Comparison of ENCODE assay signal across 14 cellular contexts in the genomic region with DNA sequence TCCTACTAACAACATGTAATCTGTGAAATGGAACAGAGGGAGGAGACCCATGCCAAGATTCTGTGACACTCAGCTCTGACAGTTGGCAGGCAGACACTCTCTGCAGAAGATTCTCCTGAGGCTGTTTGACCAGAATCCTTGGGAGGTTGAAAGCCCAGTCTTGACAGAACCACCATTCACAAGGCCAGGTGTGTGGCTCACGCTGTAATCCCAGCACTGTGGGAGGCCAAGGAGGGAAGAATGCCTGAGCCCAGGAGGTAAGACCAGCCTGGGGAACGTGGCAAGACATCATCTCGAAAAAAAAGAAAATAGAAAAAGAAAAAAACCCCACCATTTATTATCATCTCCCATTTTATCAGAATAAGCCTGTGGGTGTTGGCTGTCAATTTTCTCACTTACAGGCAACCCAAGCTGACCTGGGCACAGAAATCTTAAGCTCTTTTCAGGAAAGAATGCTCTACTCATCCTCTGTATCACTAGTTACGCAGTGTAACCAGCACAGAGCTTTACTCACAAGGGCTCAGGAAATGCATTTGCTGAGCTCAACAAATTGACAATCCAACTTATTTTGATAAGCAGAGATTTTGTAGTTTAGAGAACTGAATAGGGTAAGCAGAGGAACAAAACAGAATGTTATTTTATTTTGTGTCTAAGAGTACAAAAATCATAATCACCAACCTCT. TPM values are rescaled to one million over a fixed set of nuclear protein-coding genes. Genes with fewer than 3 reads are reported as not detected.
"Had no signal": no experiment of that assay in that cellular context is flagged by ENCODE, and none has a peak within 500 bp of the region (broad histone marks: within the 10 kb centered on the region; RNA-seq: fewer than 3 reads in every experiment).

No MANE protein-coding gene starts in this region.

RNA-seq across cellular contexts. Expression of gene NBPF4, which starts 16.8 kb away (rescaled TPM):
- total RNA-seq: activated naive CD4-positive, alpha-beta T cell treated with anti-CD3 and anti-CD28 coated beads for 36 hours; activated naive CD4-positive, alpha-beta T cell treated with anti-CD3 and anti-CD28 coated beads, Interleukin-2, amount 50 U/mL, for 72 hours; activated T-helper 17 cell treated with anti-CD3 and anti-CD28 coated beads, Interleukin-2, amount 50 U/mL, for 72 hours; ascending aorta; astrocyte; body of pancreas; bronchial epithelial cell; cardiac muscle cell; cardiac septum; cerebellum; chondrocyte had no signal
- polyA plus RNA-seq: adipose tissue, adrenal gland, aorta, cardiac muscle cell had no signal
